In the genomic region with DNA sequence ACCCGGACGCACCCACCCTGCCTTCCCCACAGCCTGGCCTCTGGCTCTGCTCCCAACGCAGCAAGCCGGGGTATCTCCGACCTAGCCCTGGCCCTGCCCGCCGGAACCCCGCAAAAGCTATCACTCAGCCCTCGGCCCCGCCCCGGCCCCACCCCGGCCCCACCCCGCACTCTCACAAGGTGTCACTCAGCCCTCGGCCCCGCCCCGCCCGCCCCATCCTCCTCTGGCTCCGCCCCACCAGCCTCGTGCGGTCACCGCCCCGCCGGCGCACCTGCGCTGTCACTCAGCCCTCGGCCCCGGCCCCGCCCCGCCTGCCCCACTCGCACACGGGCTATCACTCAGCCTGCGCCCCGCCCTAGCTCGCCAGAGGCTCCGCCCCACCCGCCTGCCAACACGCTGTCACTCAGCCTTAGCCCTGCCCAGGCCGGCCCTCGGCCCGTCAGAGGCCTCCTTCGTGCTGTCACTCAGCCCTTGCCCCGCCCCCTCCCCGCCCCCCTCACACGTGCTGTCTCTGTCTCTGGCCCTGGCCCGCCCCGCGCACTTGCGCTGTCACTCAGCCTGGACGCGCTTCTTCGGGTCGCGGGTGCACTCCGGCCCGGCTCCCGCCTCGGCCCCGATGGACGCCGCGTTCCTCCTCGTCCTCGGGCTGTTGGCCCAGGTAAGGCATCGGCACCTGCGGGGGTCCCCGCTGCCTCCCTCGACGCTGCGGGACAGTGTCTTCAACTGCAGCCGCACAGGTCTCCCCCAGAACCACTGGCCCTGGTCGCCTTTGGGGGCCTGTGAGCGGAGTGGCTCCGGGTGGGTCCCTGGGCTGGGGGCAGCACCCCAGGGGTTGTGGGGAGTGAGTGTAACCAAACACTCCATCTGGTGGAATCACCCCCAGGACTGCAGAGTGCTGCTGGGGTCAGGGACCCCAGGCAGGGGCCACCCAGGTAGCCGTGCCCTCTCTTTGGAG, we compare ENCODE assay signal across 8 cellular contexts. TPM values are rescaled to one million over a fixed set of nuclear protein-coding genes. Genes with fewer than 3 reads are reported as not detected.
DNase-seq lines count a peak whose midpoint lies in the region; ATAC-seq, FAIRE-seq and TF ChIP-seq lines count a peak whose summit lies in the region.

A gene with protein sequence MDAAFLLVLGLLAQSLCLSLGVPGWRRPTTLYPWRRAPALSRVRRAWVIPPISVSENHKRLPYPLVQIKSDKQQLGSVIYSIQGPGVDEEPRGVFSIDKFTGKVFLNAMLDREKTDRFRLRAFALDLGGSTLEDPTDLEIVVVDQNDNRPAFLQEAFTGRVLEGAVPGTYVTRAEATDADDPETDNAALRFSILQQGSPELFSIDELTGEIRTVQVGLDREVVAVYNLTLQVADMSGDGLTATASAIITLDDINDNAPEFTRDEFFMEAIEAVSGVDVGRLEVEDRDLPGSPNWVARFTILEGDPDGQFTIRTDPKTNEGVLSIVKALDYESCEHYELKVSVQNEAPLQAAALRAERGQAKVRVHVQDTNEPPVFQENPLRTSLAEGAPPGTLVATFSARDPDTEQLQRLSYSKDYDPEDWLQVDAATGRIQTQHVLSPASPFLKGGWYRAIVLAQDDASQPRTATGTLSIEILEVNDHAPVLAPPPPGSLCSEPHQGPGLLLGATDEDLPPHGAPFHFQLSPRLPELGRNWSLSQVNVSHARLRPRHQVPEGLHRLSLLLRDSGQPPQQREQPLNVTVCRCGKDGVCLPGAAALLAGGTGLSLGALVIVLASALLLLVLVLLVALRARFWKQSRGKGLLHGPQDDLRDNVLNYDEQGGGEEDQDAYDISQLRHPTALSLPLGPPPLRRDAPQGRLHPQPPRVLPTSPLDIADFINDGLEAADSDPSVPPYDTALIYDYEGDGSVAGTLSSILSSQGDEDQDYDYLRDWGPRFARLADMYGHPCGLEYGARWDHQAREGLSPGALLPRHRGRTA (plus strand): TSS at position 533 of the 955 bp plus-strand sequence. CDS start 84 bp downstream, at position 617.

- H3K27me3 ChIP-seq in GM06990 (replicated peaks; ENCODE audit: control insufficient read depth, insufficient read depth, low read length): no peaks in the 10 kb centered on the region
- H3K27me3 ChIP-seq in right atrium auricular region: peaks cover 0 to 3% of the 10 kb centered on the region in 2 donors

- H3K36me3 ChIP-seq in GM06990 (ENCODE audit: control insufficient read depth, insufficient read depth, low read length): no peaks in the 10 kb centered on the region
- no peaks in the 10 kb centered on the region for H3K36me3 ChIP-seq in right atrium auricular region

- H3K4me3 ChIP-seq in GM06990 (replicated peaks; ENCODE audit: low read depth, low read length): peak within 1 kb of the TSS; percentile 37
- peak within 1 kb of the TSS; percentile 28 to 43 for H3K4me3 ChIP-seq in right atrium auricular region

- H3K36me3 Mint-ChIP-seq in T-cell: no peaks in the 10 kb centered on the region

- H3K27me3 Mint-ChIP-seq in T-cell: peaks cover 0 to 3% of the 10 kb centered on the region in 2 donors

- peaks cover 7 to 12% (median 10%) of the 10 kb centered on the region in 3 donors for H3K4me1 Mint-ChIP-seq in T-cell

- POLR2A ChIA-PET in T-cell (lab: Charles Lee): no interaction called here

- peaks cover 0 to 28% of the 10 kb centered on the region in 2 donors for H3K4me1 ChIP-seq in right atrium auricular region

- CTCF ChIA-PET in T-cell (lab: Charles Lee): interaction anchor here (0.5 to 0.9 kb wide), 2 partner anchors 21 to 337 kb away, joined by 3 to 7 read pairs; no protein-coding TSS in a partner anchor

- no peak within 1 kb of the TSS for H3K27ac ChIP-seq in right atrium auricular region

- no peaks in the 10 kb centered on the region for H3K9me3 Mint-ChIP-seq in T-cell

- no peak within 1 kb of the TSS for H3K27ac Mint-ChIP-seq in T-cell

- peak within 1 kb of the TSS; percentile 61 to 74 (median 66) for H3K4me3 Mint-ChIP-seq in T-cell

- no peak for TF ChIP-seq CTCF in GM06990 (IDR thresholded peaks at IDR 0.05; ENCODE audit: insufficient read depth, low read length, poor library complexity, severe bottlenecking)
- no peak for TF ChIP-seq CTCF in right atrium auricular region (IDR thresholded peaks at IDR 0.05)

- peak; percentile 89 for FAIRE-seq in urothelium cell line (lab: Jason Lieb, UNC)

- DNase-seq in GM06990 (ENCODE audit: extremely low read depth, insufficient read length) (peak; percentile 96), NCI-H1436 treated with DMSO at 0.1 percent for 48 hours (lab: John Stamatoyannopoulos, UW) (peak; percentile 49), T-cell (peak; percentile 77 to 97 (median 94)), amniotic epithelial cell (ENCODE audit: low read depth) (peak; percentile 78), right atrium auricular region (ENCODE audit: low spot score) (peak; percentile 84), pulmonary artery endothelial cell (ENCODE audit: low read depth, low spot score) (peak; percentile 60), urothelium cell line (ENCODE audit: low spot score) (peak; percentile 97)

- ATAC-seq in HG02852 (IDR thresholded peaks at IDR 0.05; ENCODE audit: unreplicated experiment) (peak; percentile 75), T-cell (replicated peaks in 1 of 4) (peak; percentile 93 to 94 (median 94))

- H3K9me3 ChIP-seq in right atrium auricular region: no peaks in the 10 kb centered on the region

RNA-seq across cellular contexts. Expression of the gene that starts here (rescaled TPM):
- total RNA-seq in T-cell (under 1 TPM in 1 of 5 donors, not detected in 4; 0.19 TPM), right atrium auricular region (not detected), pulmonary artery endothelial cell (0.04 and 0.07 TPM in 2 replicates)

Comparison
In these comparisons a context has a peak if more than half of its experiments do, and no peak if none do; other contexts are left out.
1. Peak in DNase-seq and ATAC-seq in T-cell; RNA of the gene not detected or under 1 TPM.
2. Peak in DNase-seq and H3K4me3 ChIP-seq in right atrium auricular region; RNA of the gene not detected or under 1 TPM.
3. Peak in DNase-seq in pulmonary artery endothelial cell; RNA of the gene not detected or under 1 TPM.